ENCODE assay signal across 1 cellular context in the genomic region with DNA sequence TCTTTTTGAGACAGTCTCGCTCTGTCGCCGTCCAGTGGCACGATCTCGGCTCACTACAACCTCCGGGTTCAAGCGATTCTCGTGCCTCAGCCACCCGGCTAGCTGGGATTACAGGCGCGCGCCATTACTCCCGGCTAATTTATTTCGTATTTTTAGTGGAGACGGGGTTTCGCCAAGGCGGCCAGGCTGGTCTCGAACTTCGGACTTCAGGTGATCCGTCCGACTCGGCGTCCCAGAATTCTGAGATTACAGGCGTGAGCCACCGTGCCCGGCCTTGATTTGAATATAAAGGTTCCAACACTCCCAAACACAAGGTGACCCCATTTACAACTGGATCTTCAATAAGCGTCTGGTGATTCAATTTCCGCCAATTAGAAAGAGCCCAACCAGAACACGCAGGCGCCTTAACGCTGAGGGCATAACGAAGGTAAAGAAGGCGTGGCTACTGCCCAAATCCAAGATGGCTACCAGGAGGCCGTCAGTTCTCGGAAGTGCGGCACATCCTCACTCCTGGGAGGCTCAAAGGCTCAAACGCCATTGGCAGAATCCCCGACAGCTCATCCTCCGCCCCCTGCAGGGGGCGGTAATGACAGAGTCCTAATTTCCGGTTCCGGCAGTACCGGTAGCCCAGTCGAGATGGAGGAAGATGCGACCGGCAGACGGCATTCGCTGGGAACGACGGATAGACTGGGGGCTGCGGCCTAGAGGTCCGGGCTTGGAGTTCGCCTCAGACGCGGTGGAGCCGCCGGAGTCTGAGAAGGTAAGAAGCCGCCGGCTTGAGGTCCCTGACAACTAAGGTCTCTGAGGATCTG.
A peak's percentile ranks its signal among the peaks of the same experiment; 100 is the strongest.
TF ChIP-seq lines count a peak whose summit lies in the region.

A gene with protein sequence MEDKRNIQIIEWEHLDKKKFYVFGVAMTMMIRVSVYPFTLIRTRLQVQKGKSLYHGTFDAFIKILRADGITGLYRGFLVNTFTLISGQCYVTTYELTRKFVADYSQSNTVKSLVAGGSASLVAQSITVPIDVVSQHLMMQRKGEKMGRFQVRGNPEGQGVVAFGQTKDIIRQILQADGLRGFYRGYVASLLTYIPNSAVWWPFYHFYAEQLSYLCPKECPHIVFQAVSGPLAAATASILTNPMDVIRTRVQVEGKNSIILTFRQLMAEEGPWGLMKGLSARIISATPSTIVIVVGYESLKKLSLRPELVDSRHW (plus strand): TSS at position 617 of the 812 bp plus-strand sequence. CDS start 5,744 bp downstream, outside the sequence.

TF ChIP-seq in K562, 482 proteins besides CTCF, POLR2A, EP300 and RAD21 (continued from another document and continues in another):
- TF ChIP-seq, protein P1, sequence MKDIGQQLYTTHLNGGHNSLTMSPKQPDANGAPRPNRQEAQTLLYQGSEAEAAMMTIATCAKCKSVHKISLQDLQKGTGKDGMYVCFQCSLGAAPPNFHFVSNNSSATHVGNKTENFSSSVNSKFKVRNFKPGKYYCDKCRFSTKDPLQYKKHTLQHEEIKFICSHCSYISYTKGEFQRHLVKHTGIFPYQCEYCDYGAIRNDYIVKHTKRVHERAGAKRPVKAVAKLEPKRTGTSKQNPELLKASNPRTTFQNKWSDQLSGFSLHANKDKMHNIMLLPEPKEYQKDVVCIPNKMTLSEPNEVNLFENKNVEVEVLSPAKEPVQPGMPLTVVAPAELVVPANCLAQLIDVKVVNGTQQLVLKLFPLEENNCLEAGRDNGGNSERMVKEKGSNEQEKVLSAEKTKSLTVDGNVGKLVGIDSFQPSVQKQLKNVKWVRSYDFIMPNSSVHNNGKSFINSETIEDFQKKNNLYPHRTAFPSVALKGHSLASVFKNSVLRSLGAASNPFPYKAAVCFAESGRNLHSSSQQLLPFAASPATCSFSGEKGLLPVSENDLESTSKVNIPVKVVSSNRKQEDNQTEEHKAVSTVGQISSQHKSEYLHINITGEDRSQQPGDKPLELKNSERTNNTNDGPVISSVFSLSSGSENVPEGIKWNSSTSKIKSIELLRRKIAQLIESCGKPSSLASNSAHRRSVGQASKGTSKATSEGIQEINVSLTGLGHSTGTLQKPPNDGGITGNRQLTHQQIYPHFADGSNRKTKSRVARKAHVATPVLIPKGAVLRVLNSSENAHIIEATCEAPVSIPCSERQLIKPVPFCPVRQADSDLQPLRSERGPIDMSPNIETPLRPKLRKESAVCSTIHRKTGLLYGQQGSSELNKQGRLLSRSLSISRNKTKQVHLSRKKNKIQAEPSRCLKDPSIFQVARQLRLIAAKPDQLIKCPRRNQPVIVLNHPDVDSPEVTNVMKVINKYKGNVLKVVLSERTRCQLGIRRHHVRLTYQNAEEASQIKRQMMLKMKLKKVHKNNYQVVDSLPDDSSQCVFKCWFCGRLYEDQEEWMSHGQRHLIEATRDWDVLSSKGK (CRISPR knock-in tag; IDR thresholded peaks at IDR 0.05): no peak
- TF ChIP-seq POLR2G (IDR thresholded peaks at IDR 0.05; ENCODE audit: low read depth, low read length) (peak; percentile 82), HNRNPUL1 (IDR thresholded peaks at IDR 0.05; ENCODE audit: low read length) (no peak), HDAC3 (IDR thresholded peaks at IDR 0.05; ENCODE audit: borderline replicate concordance, partially characterized antibody) (no peak), NR3C1 (CRISPR knock-in tag; IDR thresholded peaks at IDR 0.05) (no peak), DMBX1 (CRISPR knock-in tag; IDR thresholded peaks at IDR 0.05; ENCODE audit: borderline replicate concordance) (no peak), CHCHD3 (CRISPR knock-in tag; IDR thresholded peaks at IDR 0.05) (no peak), CAMTA2 (CRISPR knock-in tag; conservative IDR thresholded peaks at IDR 0.05) (no peak), TFAM (CRISPR knock-in tag; conservative IDR thresholded peaks at IDR 0.05) (no peak), RB1 (IDR thresholded peaks at IDR 0.05; ENCODE audit: low read depth) (peak; percentile 23; the same call in 1 of the 2 replicates), GATAD2A (IDR thresholded peaks at IDR 0.05) (no peak), ILK (tag; IDR thresholded peaks at IDR 0.05; ENCODE audit: borderline replicate concordance, low read depth) (no peak), JUND (IDR thresholded peaks at IDR 0.05; ENCODE audit: borderline replicate concordance, low read depth, low read length) (peak; percentile 81), JUND (tag; IDR thresholded peaks at IDR 0.05; ENCODE audit: borderline replicate concordance, low read depth, low read length) (peak; percentile 67; the same call in 1 of the 3 replicates), KAT8 (IDR thresholded peaks at IDR 0.05; ENCODE audit: low read depth) (no peak), ESRRB (CRISPR knock-in tag; IDR thresholded peaks at IDR 0.05; ENCODE audit: borderline replicate concordance) (no peak), PHF20 (IDR thresholded peaks at IDR 0.05; ENCODE audit: partially characterized antibody) (peak; percentile 83), RFX5 (IDR thresholded peaks at IDR 0.05; ENCODE audit: low read depth, low read length) (no peak), SREBF2 (CRISPR knock-in tag; IDR thresholded peaks at IDR 0.05) (no peak), RBM14 (IDR thresholded peaks at IDR 0.05; ENCODE audit: borderline replicate concordance, insufficient read depth, low read depth, low read length) (no peak), LEF1 (IDR thresholded peaks at IDR 0.05) (no peak), POLR3G (IDR thresholded peaks at IDR 0.05; ENCODE audit: extremely low read depth, insufficient read length, insufficient replicate concordance) (no peak), ZNF584 (CRISPR knock-in tag; IDR thresholded peaks at IDR 0.05; ENCODE audit: low read depth) (no peak), SRF (CRISPR knock-in tag; IDR thresholded peaks at IDR 0.05) (no peak), TEAD2 (tag; IDR thresholded peaks at IDR 0.05) (no peak)
- TF ChIP-seq, protein P2, sequence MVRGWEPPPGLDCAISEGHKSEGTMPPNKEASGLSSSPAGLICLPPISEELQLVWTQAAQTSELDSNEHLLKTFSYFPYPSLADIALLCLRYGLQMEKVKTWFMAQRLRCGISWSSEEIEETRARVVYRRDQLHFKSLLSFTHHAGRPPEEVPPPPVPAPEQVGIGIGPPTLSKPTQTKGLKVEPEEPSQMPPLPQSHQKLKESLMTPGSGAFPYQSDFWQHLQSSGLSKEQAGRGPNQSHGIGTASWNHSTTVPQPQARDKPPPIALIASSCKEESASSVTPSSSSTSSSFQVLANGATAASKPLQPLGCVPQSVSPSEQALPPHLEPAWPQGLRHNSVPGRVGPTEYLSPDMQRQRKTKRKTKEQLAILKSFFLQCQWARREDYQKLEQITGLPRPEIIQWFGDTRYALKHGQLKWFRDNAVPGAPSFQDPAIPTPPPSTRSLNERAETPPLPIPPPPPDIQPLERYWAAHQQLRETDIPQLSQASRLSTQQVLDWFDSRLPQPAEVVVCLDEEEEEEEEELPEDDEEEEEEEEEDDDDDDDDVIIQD (CRISPR knock-in tag; IDR thresholded peaks at IDR 0.05): no peak
- TF ChIP-seq, protein P3, sequence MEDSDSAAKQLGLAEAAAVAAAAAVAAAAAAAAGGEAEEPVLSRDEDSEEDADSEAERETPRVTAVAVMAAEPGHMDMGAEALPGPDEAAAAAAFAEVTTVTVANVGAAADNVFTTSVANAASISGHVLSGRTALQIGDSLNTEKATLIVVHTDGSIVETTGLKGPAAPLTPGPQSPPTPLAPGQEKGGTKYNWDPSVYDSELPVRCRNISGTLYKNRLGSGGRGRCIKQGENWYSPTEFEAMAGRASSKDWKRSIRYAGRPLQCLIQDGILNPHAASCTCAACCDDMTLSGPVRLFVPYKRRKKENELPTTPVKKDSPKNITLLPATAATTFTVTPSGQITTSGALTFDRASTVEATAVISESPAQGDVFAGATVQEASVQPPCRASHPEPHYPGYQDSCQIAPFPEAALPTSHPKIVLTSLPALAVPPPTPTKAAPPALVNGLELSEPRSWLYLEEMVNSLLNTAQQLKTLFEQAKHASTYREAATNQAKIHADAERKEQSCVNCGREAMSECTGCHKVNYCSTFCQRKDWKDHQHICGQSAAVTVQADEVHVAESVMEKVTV (CRISPR knock-in tag; IDR thresholded peaks at IDR 0.05): no peak
- TF ChIP-seq, protein P4, sequence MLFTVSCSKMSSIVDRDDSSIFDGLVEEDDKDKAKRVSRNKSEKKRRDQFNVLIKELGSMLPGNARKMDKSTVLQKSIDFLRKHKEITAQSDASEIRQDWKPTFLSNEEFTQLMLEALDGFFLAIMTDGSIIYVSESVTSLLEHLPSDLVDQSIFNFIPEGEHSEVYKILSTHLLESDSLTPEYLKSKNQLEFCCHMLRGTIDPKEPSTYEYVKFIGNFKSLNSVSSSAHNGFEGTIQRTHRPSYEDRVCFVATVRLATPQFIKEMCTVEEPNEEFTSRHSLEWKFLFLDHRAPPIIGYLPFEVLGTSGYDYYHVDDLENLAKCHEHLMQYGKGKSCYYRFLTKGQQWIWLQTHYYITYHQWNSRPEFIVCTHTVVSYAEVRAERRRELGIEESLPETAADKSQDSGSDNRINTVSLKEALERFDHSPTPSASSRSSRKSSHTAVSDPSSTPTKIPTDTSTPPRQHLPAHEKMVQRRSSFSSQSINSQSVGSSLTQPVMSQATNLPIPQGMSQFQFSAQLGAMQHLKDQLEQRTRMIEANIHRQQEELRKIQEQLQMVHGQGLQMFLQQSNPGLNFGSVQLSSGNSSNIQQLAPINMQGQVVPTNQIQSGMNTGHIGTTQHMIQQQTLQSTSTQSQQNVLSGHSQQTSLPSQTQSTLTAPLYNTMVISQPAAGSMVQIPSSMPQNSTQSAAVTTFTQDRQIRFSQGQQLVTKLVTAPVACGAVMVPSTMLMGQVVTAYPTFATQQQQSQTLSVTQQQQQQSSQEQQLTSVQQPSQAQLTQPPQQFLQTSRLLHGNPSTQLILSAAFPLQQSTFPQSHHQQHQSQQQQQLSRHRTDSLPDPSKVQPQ (CRISPR knock-in tag; IDR thresholded peaks at IDR 0.05; ENCODE audit: borderline replicate concordance): no peak
- TF ChIP-seq, protein P5, sequence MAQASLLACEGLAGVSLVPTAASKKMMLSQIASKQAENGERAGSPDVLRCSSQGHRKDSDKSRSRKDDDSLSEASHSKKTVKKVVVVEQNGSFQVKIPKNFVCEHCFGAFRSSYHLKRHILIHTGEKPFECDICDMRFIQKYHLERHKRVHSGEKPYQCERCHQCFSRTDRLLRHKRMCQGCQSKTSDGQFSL (CRISPR knock-in tag; IDR thresholded peaks at IDR 0.05): no peak
- TF ChIP-seq, protein P5 (tag; IDR thresholded peaks at IDR 0.05): no peak
- TF ChIP-seq, protein P6, sequence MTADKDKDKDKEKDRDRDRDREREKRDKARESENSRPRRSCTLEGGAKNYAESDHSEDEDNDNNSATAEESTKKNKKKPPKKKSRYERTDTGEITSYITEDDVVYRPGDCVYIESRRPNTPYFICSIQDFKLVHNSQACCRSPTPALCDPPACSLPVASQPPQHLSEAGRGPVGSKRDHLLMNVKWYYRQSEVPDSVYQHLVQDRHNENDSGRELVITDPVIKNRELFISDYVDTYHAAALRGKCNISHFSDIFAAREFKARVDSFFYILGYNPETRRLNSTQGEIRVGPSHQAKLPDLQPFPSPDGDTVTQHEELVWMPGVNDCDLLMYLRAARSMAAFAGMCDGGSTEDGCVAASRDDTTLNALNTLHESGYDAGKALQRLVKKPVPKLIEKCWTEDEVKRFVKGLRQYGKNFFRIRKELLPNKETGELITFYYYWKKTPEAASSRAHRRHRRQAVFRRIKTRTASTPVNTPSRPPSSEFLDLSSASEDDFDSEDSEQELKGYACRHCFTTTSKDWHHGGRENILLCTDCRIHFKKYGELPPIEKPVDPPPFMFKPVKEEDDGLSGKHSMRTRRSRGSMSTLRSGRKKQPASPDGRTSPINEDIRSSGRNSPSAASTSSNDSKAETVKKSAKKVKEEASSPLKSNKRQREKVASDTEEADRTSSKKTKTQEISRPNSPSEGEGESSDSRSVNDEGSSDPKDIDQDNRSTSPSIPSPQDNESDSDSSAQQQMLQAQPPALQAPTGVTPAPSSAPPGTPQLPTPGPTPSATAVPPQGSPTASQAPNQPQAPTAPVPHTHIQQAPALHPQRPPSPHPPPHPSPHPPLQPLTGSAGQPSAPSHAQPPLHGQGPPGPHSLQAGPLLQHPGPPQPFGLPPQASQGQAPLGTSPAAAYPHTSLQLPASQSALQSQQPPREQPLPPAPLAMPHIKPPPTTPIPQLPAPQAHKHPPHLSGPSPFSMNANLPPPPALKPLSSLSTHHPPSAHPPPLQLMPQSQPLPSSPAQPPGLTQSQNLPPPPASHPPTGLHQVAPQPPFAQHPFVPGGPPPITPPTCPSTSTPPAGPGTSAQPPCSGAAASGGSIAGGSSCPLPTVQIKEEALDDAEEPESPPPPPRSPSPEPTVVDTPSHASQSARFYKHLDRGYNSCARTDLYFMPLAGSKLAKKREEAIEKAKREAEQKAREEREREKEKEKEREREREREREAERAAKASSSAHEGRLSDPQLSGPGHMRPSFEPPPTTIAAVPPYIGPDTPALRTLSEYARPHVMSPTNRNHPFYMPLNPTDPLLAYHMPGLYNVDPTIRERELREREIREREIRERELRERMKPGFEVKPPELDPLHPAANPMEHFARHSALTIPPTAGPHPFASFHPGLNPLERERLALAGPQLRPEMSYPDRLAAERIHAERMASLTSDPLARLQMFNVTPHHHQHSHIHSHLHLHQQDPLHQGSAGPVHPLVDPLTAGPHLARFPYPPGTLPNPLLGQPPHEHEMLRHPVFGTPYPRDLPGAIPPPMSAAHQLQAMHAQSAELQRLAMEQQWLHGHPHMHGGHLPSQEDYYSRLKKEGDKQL (CRISPR knock-in tag; IDR thresholded peaks at IDR 0.05; ENCODE audit: borderline replicate concordance): 0 out of 2 replicates have a peak, but pooled peaks have one; percentile 62
- TF ChIP-seq, protein P7, sequence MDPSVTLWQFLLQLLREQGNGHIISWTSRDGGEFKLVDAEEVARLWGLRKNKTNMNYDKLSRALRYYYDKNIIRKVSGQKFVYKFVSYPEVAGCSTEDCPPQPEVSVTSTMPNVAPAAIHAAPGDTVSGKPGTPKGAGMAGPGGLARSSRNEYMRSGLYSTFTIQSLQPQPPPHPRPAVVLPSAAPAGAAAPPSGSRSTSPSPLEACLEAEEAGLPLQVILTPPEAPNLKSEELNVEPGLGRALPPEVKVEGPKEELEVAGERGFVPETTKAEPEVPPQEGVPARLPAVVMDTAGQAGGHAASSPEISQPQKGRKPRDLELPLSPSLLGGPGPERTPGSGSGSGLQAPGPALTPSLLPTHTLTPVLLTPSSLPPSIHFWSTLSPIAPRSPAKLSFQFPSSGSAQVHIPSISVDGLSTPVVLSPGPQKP (CRISPR knock-in tag; IDR thresholded peaks at IDR 0.05): no peak
